In the genomic region with DNA sequence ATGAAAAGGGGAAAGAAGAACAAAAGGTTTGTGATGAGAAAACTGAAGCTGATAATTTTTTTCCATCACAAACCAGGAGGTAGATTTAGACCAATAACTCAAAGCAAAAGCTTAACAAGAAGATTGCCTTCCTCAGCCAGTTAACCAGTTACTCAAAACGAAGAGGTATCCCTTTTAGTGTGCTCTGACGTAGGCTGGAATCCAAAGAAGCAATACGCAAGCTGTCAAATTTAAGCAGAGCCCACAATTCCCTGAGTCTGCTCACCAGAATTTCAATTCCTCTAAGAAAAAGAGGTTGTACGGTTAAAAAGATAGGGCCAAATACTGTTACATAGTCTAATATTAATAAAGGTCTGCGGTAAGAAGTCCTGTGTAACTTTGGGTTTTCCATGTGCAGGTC, we compare ENCODE assay signal across 6 cellular contexts.
"Had no signal": no experiment of that assay in that cellular context is flagged by ENCODE, and none has a peak within 500 bp of the region (broad histone marks: within the 10 kb centered on the region; RNA-seq: fewer than 3 reads in every experiment).

No MANE protein-coding gene starts in this region.

- DNase-seq: GM23248, GOT3, H7, HFFc6 had no signal

- H3K9me3 ChIP-seq: HAP-1 had no signal

- H3K36me3 ChIP-seq: HAP-1 had no signal

- H3K4me1 ChIP-seq: HAP-1 had no signal

- H3K27ac ChIP-seq: GM23248, HL-60 had no signal

- H3K4me3 ChIP-seq: GM23248, HAP-1 had no signal
